19 cellular contexts compared by ENCODE assay signal in genomic region chr4:107564326-107564725, GRCh38.
DNase-seq lines count a peak whose midpoint lies in the region; ATAC-seq and TF ChIP-seq lines count a peak whose summit lies in the region.
"Had no signal": no experiment of that assay in that cellular context is flagged by ENCODE, and none has a peak within 500 bp of the region (broad histone marks: within the 10 kb centered on the region; RNA-seq: fewer than 3 reads in every experiment).

No MANE protein-coding gene starts in this region.

- no peaks in the 10 kb centered on the region for H3K27me3 ChIP-seq in endodermal cell (ENCODE audit: control insufficient read depth, insufficient read depth, low read length, poor library complexity, severe bottlenecking)
- no peaks in the 10 kb centered on the region for H3K27me3 ChIP-seq in mesendoderm (ENCODE audit: insufficient read depth, low read length, poor library complexity)
- no peaks in the 10 kb centered on the region for H3K27me3 ChIP-seq in stomach
- H3K27me3 ChIP-seq: ascending aorta had no signal

- H3K27ac ChIP-seq in endodermal cell (ENCODE audit: low read depth, low read length) (peak overlapping the region; percentile 67), mesendoderm (ENCODE audit: low read depth, low read length) (no peak overlapping the region), stomach (peak overlapping the region in 2 of 5 donors; percentile 33 to 39)
- H3K27ac ChIP-seq: ascending aorta, C4-2B had no signal

- H3K9ac ChIP-seq in endodermal cell (ENCODE audit: extremely low read depth, low read length, poor library complexity, severe bottlenecking) = no peak overlapping the region
- no peak overlapping the region for H3K9ac ChIP-seq in mesendoderm (ENCODE audit: low read length)

- TF ChIP-seq CTCF in endodermal cell (conservative IDR thresholded peaks at IDR 0.05) (no peak), stomach (IDR thresholded peaks at IDR 0.05) (no peak)

- H3K4me2 ChIP-seq in mesendoderm (ENCODE audit: low read length) = no peak overlapping the region

- H2BK15ac ChIP-seq in mesendoderm (replicated peaks; ENCODE audit: low read depth) = no peak overlapping the region

- H2AK5ac ChIP-seq in mesendoderm (ENCODE audit: low read length) = no peak overlapping the region

- 26 to 39% methylated on average over 5 of the region's 5 CpGs for WGBS in endodermal cell (ENCODE audit: insufficient coverage in 1 of 2, insufficient read length in 1 of 2), 2 experiments
- WGBS in mesendoderm (ENCODE audit: extremely low coverage, insufficient coverage, low lambda C conversion rate) = no CpG with 5 or more reads among the region's 5 CpGs
- 12 to 28% (median 26%) methylated on average over 5 of the region's 5 CpGs for WGBS in stomach, 5 donors

- H3K4ac ChIP-seq in mesendoderm (ENCODE audit: low read depth, low read length) = no peak overlapping the region

- intact Hi-C loops in stomach (cut with DNase I; ENCODE audit: low total_unique reads) (no loop called here), sciatic nerve (cut with DNase I) (no loop called here)

- H3K9me3 ChIP-seq in endodermal cell (ENCODE audit: control insufficient read depth, low read length) (no peaks in the 10 kb centered on the region), stomach (peaks cover 0 to 23% (median 7%) of the 10 kb centered on the region in 4 donors)

- H4K5ac ChIP-seq in mesendoderm (ENCODE audit: low read length) = no peak overlapping the region

- no peaks in the 10 kb centered on the region for H3K27me3 Mint-ChIP-seq in endodermal cell (ENCODE audit: insufficient read depth)

- H3K23ac ChIP-seq in mesendoderm (ENCODE audit: low read length) = no peak overlapping the region

- no peak overlapping the region for H2BK120ac ChIP-seq in mesendoderm (ENCODE audit: low read depth, low read length)

- peak; percentile 7 for DNase-seq in M059J (ENCODE audit: low read depth)
- peak; percentile 62 for DNase-seq in endodermal cell
- peak; percentile 57 for DNase-seq in mesendoderm
- DNase-seq in stomach = peak; percentile 26
- no peak for DNase-seq in KG1 (lab: John Stamatoyannopoulos, UW)
- DNase-seq in HUDEP-2 (lab: John Stamatoyannopoulos, UW; ENCODE audit: unreplicated experiment in 76 of 76) = no peak
- no peak for DNase-seq in sciatic nerve (ENCODE audit: low spot score)
- DNase-seq in 8988T = no peak
- DNase-seq: activated CD4-positive, alpha-beta T cell treated with anti-CD3 and anti-CD28 coated beads, Interleukin-2, amount 50 U/mL, for 1 hour; activated naive CD4-positive, alpha-beta T cell treated with Interleukin-2 at 50 U/mL for 16 hours; DMS53; HCEC 1CT; NCI-H1417; RPMI8226; stimulated activated naive B cell treated with anti-CD40 and anti-IgM and Interleukin-4, amounts not matched to agents 10 μg/mL and 1 μg/mL and 100 μg/mL, for 72 hours; trophoblast cell had no signal

- TF ChIP-seq EP300 in stomach (IDR thresholded peaks at IDR 0.05) = no peak

- peaks cover 29% of the 10 kb centered on the region for H3K4me1 Mint-ChIP-seq in endodermal cell
- H3K4me1 Mint-ChIP-seq: stimulated activated naive B cell treated with anti-CD40 and anti-IgM and Interleukin-4, amounts not matched to agents 10 μg/mL and 1 μg/mL and 100 μg/mL, for 72 hours had no signal

- no peaks in the 10 kb centered on the region for H3K36me3 Mint-ChIP-seq in endodermal cell (ENCODE audit: low read depth)
- H3K36me3 Mint-ChIP-seq: stimulated activated naive B cell treated with anti-CD40 and anti-IgM and Interleukin-4, amounts not matched to agents 10 μg/mL and 1 μg/mL and 100 μg/mL, for 72 hours had no signal

- H3K18ac ChIP-seq in mesendoderm (ENCODE audit: low read length) = no peak overlapping the region

- H3K56ac ChIP-seq in mesendoderm (ENCODE audit: low read length) = no peak overlapping the region

- no peaks in the 10 kb centered on the region for H3K79me1 ChIP-seq in mesendoderm (ENCODE audit: low read length)

- H3K4me3 ChIP-seq in endodermal cell (ENCODE audit: low read length) (no peak overlapping the region), mesendoderm (ENCODE audit: low read length) (no peak overlapping the region), stomach (no peak overlapping the region)
- H3K4me3 ChIP-seq: ascending aorta had no signal

- peak overlapping the region; percentile 18 for H3K27ac Mint-ChIP-seq in endodermal cell
- H3K27ac Mint-ChIP-seq: stimulated activated naive B cell treated with anti-CD40 and anti-IgM and Interleukin-4, amounts not matched to agents 10 μg/mL and 1 μg/mL and 100 μg/mL, for 72 hours had no signal

- TF ChIP-seq POLR2A in stomach (IDR thresholded peaks at IDR 0.05) = no peak

- H3K36me3 ChIP-seq in endodermal cell (ENCODE audit: control insufficient read depth, insufficient read depth, low read length) (no peaks in the 10 kb centered on the region), mesendoderm (ENCODE audit: control insufficient read depth, insufficient read depth, low read length) (no peaks in the 10 kb centered on the region), stomach (no peaks in the 10 kb centered on the region)
- H3K36me3 ChIP-seq: ascending aorta had no signal

- peaks cover 12% of the 10 kb centered on the region for H3K4me1 ChIP-seq in endodermal cell (ENCODE audit: control insufficient read depth, insufficient read depth, low read length)
- peaks cover 4% of the 10 kb centered on the region for H3K4me1 ChIP-seq in mesendoderm (ENCODE audit: control insufficient read depth, low read depth, low read length)
- peaks cover 0 to 5% (median 0%) of the 10 kb centered on the region in 4 donors for H3K4me1 ChIP-seq in stomach
- H3K4me1 ChIP-seq: ascending aorta had no signal

- peaks cover 23% of the 10 kb centered on the region for H3K9me3 Mint-ChIP-seq in endodermal cell

- no peak overlapping the region for H4K8ac ChIP-seq in mesendoderm (ENCODE audit: low read depth, low read length)

- no peaks in the 10 kb centered on the region for H3K79me2 ChIP-seq in mesendoderm (ENCODE audit: control insufficient read depth, insufficient read depth, low read length)

- no peak overlapping the region for H2BK5ac ChIP-seq in mesendoderm (ENCODE audit: low read length)

- no peak overlapping the region for H3K4me3 Mint-ChIP-seq in endodermal cell
- H3K4me3 Mint-ChIP-seq: stimulated activated naive B cell treated with anti-CD40 and anti-IgM and Interleukin-4, amounts not matched to agents 10 μg/mL and 1 μg/mL and 100 μg/mL, for 72 hours had no signal

- no peak for ATAC-seq in sciatic nerve
- ATAC-seq: esophagus mucosa; stimulated activated naive B cell treated with anti-CD40 and anti-IgM and Interleukin-4, amounts not matched to agents 10 μg/mL and 1 μg/mL and 100 μg/mL, for 72 hours had no signal

Comparison
In these comparisons a context has a peak if more than half of its experiments do, and no peak if none do; other contexts are left out.
1. DNase-seq: peak in M059J (single experiment), endodermal cell (single experiment), mesendoderm (single experiment) and stomach (single experiment); none in KG1 (single experiment), HUDEP-2 (0 of 76), sciatic nerve (single experiment) and 8988T (single experiment).